1 cellular context compared by ENCODE assay signal in genomic region chr4:87236851-87237250, GRCh38.
TF ChIP-seq lines count a peak whose summit lies in the region.

No MANE protein-coding gene starts in this region.

TF ChIP-seq in HCT116, 20 proteins besides CTCF, POLR2A, EP300 and RAD21 (continued from another document):
- no peak for TF ChIP-seq EGR1 (IDR thresholded peaks at IDR 0.05; ENCODE audit: low read depth)
- TF ChIP-seq ZBTB33 (IDR thresholded peaks at IDR 0.05; ENCODE audit: extremely low read depth, insufficient replicate concordance, low read length), result no peak
- TF ChIP-seq SRF (IDR thresholded peaks at IDR 0.05; ENCODE audit: low read depth), result no peak
- TF ChIP-seq FOSL1 (IDR thresholded peaks at IDR 0.05; ENCODE audit: low read depth), result no peak
